Comparison of ENCODE assay signal across 8 cellular contexts in genomic region chr20:47356526-47357295, GRCh38. TPM values are rescaled to one million over a fixed set of nuclear protein-coding genes. Genes with fewer than 3 reads are reported as not detected.
DNase-seq lines count a peak whose midpoint lies in the region; ATAC-seq and TF ChIP-seq lines count a peak whose summit lies in the region.

Gene ZMYND8, minus strand, starts transcription at chr20:47356699. Its CDS starts 29 bp downstream, at chr20:47356670.

- peak; percentile 41 for ATAC-seq in GM19452 (IDR thresholded peaks at IDR 0.05; ENCODE audit: unreplicated experiment)

- POLR2A ChIA-PET in BJ (lab: Charles Lee): interaction anchor here (0.6 to 1.1 kb wide), 6 partner anchors 8 to 248 kb away, joined by 3 to 13 read pairs (median 6); no protein-coding TSS in a partner anchor
- POLR2A ChIA-PET in activated CD8-positive, alpha-beta memory T cell treated with anti-CD3 and anti-CD28 coated beads for 36 hours (lab: Charles Lee): interaction anchor here (0.5 to 2.6 kb wide), 10 partner anchors 8 to 1332 kb away, joined by 3 to 12 read pairs (median 4); no protein-coding TSS in a partner anchor

- peak within 1 kb of the TSS; percentile 99 for H3K27ac ChIP-seq in HUES48 (ENCODE audit: low read depth, low read length)

- H3K27me3 ChIP-seq in BJ (ENCODE audit: control insufficient read depth, insufficient read depth, low read length) (no peaks in the 10 kb centered on the region), HUES48 (ENCODE audit: control insufficient read depth, insufficient read depth, low read length) (no peaks in the 10 kb centered on the region), NT2/D1 (ENCODE audit: insufficient read depth, insufficient read length) (no peaks in the 10 kb centered on the region)

- CTCF ChIA-PET in BJ (lab: Yijun Ruan, JAX): interaction anchor here (0.8 to 8.5 kb wide), 5 partner anchors 17 to 84 kb away, joined by 3 to 68 read pairs (median 5); no protein-coding TSS in a partner anchor
- CTCF ChIA-PET in activated CD8-positive, alpha-beta memory T cell treated with anti-CD3 and anti-CD28 coated beads for 36 hours (lab: Charles Lee): interaction anchor here (0.9 to 6.0 kb wide), 4 partner anchors 15 to 83 kb away, joined by 3 to 44 read pairs (median 21); no protein-coding TSS in a partner anchor

- no peak within 1 kb of the TSS for H3K4me3 ChIP-seq in BJ (ENCODE audit: low read depth, low read length)
- peak within 1 kb of the TSS; percentile 28; the same call in 1 of the 2 replicates for H3K4me3 ChIP-seq in HUES48 (ENCODE audit: low read depth, low read length)
- peak within 1 kb of the TSS; percentile 26 for H3K4me3 ChIP-seq in NT2/D1 (ENCODE audit: insufficient read length, low read depth)

- H3K9me3 ChIP-seq in HUES48 (ENCODE audit: control insufficient read depth, insufficient read depth, low read length) (no peaks in the 10 kb centered on the region), NT2/D1 (ENCODE audit: insufficient read depth, low read length) (no peaks in the 10 kb centered on the region)

- H3K36me3 ChIP-seq in BJ (ENCODE audit: control insufficient read depth, insufficient read depth, low read length): no peaks in the 10 kb centered on the region
- peaks cover 33% of the 10 kb centered on the region for H3K36me3 ChIP-seq in HUES48 (ENCODE audit: control insufficient read depth, insufficient read depth, low read length)
- peaks cover 17% of the 10 kb centered on the region for H3K36me3 ChIP-seq in NT2/D1 (ENCODE audit: insufficient read depth, insufficient read length, low read length)

- H3K9ac ChIP-seq in HUES48 (ENCODE audit: low read depth, low read length): peak within 1 kb of the TSS; percentile 69
- peak within 1 kb of the TSS; percentile 86 for H3K9ac ChIP-seq in NT2/D1 (ENCODE audit: insufficient read length, low read depth)

- DNase-seq in BJ (ENCODE audit: low read depth) (peak; percentile 76), NT2/D1 (ENCODE audit: low read depth, low spot score) (peak; percentile 87), medulla oblongata (ENCODE audit: extremely low spot score) (peak; percentile 98)
- DNase-seq in effector CD4-positive, alpha-beta T cell: peak; percentile 85
- peak; percentile 73 to 94 (median 91) for DNase-seq in stimulated activated CD4-positive, alpha-beta T cell treated with anti-CD3 and anti-CD28 coated beads, TNF-alpha, amount 100 ng/mL, for 48 hours (ENCODE audit: low read depth in 3 of 3)

- no peak for TF ChIP-seq CTCF in BJ (IDR thresholded peaks at IDR 0.05; ENCODE audit: insufficient read depth, low read depth, low read length)

- H3K4me1 ChIP-seq in HUES48 (ENCODE audit: control insufficient read depth, insufficient read depth, low read length): peaks cover 98% of the 10 kb centered on the region
- H3K4me1 ChIP-seq in NT2/D1 (ENCODE audit: insufficient read depth, insufficient read length): peaks cover 21% of the 10 kb centered on the region

RNA-seq across cellular contexts. Expression of gene ZMYND8, which starts in this region (rescaled TPM):
- polyA plus RNA-seq in BJ (2011; rRNA removed): 11.8 and 12.7 TPM in 2 replicates
- 13.3 and 14.7 TPM in 2 replicates for polyA minus RNA-seq in BJ (2011; rRNA and poly(A)+ RNA removed)
- total RNA-seq in activated CD8-positive, alpha-beta memory T cell treated with anti-CD3 and anti-CD28 coated beads for 36 hours: 10 to 100 TPM; 28.7 to 29.1 TPM
